ENCODE assay signal across 9 cellular contexts in the genomic region with DNA sequence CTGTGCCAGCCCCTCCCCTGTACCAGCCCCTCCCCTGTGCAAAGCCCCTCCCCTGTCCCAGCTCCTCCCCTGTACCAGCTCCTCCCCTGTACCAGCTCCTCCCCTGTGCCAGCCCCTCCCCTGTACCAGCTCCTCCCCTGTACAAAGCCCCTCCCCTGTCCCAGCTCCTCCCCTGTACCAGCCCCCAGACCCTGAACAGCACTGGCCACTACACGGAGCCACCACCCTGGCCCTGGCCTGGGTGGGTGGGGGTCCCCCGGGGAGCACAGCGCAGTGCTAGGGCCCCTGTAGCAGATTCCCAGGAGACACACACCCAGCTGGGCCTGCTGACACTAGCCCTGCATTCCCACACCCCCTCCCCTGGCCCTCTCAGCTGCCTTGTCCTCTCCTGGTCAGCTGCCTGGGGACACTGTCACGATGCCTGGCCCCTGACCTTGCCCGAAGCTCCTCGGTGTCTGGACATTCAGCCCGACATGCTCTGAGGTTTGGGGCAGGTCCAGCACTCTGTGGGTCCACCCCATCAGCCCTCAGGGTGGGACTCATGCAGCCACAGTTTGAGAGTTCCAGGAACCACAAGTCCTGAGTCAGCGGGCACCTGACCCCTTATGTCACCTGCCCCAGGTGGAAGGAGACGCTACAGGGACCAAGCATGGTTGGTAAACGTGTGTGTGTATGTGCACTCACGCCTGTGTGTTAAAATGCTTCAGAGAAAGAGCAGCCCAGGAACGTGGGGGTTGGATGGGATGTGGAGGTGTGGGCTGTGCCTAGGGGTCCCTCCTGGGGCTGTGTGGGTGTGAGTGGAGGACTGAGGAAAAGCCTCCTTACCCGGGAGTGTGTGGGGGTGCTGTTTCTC.
A peak's percentile ranks its signal among the peaks of the same experiment; 100 is the strongest.
DNase-seq lines count a peak whose midpoint lies in the region; ATAC-seq and TF ChIP-seq lines count a peak whose summit lies in the region.
"Had no signal": no experiment of that assay in that cellular context is flagged by ENCODE, and none has a peak within 500 bp of the region (broad histone marks: within the 10 kb centered on the region; RNA-seq: fewer than 3 reads in every experiment).

No MANE protein-coding gene starts in this region.

- in situ Hi-C loops in gastrocnemius medialis (cut with MboI; ENCODE audit: low sequenced_read_pairs in 4 of 4): no loop called here

- TF ChIP-seq POLR2A in gastrocnemius medialis (IDR thresholded peaks at IDR 0.05): no peak

- TF ChIP-seq CTCF in gastrocnemius medialis (IDR thresholded peaks at IDR 0.05 in 4 of 5, conservative IDR thresholded peaks at IDR 0.05 in 1 of 5): no peak

- H3K27ac ChIP-seq in gastrocnemius medialis: peak overlapping the region in 3 of 4 donors; percentile 31 to 49 (median 34)

- intact Hi-C loops in cardiac septum (cut with DNase I) (no loop called here), gastrocnemius medialis (cut with DNase I; ENCODE audit: low total_unique reads) (no loop called here)

- peaks cover 0 to 9% (median 4%) of the 10 kb centered on the region in 3 donors for H3K27me3 ChIP-seq in gastrocnemius medialis
- H3K27me3 ChIP-seq: esophagus muscularis mucosa had no signal

- peaks cover 12 to 17% of the 10 kb centered on the region in 2 donors for H3K4me1 ChIP-seq in gastrocnemius medialis

- H3K36me3 ChIP-seq in gastrocnemius medialis: no peaks in the 10 kb centered on the region
- H3K36me3 ChIP-seq: esophagus muscularis mucosa had no signal

- ATAC-seq in gastrocnemius medialis (no peak), HG03460 (IDR thresholded peaks at IDR 0.05; ENCODE audit: unreplicated experiment) (no peak)

- peaks cover 0 to under 1% (median 0%) of the 10 kb centered on the region in 3 donors for H3K9me3 ChIP-seq in gastrocnemius medialis
- H3K9me3 ChIP-seq: esophagus muscularis mucosa had no signal

- no peak overlapping the region for H3K4me3 ChIP-seq in gastrocnemius medialis
- H3K4me3 ChIP-seq: esophagus muscularis mucosa had no signal

- DNase-seq in EH (ENCODE audit: low read depth) (peak; percentile 45), RPMI7951 (ENCODE audit: low read depth) (peak; percentile 90), cardiac septum (ENCODE audit: low spot score) (peak; percentile 78), gastrocnemius medialis (peak; percentile 1 to 41), NCI-H1417 (lab: John Stamatoyannopoulos, UW) (no peak), ureter (ENCODE audit: low spot score) (no peak), activated gamma-delta T cell treated with Interleukin-2 at 50 U/mL for 16 hours (no peak)

Comparison
In these comparisons a context has a peak if more than half of its experiments do, and no peak if none do; other contexts are left out.
1. DNase-seq: peak in EH (single experiment), RPMI7951 (single experiment), cardiac septum (single experiment) and gastrocnemius medialis (2 of 2); none in NCI-H1417 (0 of 3), ureter (single experiment) and activated gamma-delta T cell treated with Interleukin-2 at 50 U/mL for 16 hours (single experiment).